Comparison of ENCODE assay signal across 8 cellular contexts in genomic region chr16:57141822-57142631, GRCh38. TPM values are rescaled to one million over a fixed set of nuclear protein-coding genes. Genes with fewer than 3 reads are reported as not detected.
DNase-seq lines count a peak whose midpoint lies in the region; ATAC-seq, FAIRE-seq and TF ChIP-seq lines count a peak whose summit lies in the region.
"Had no signal": no experiment of that assay in that cellular context is flagged by ENCODE, and none has a peak within 500 bp of the region (broad histone marks: within the 10 kb centered on the region; RNA-seq: fewer than 3 reads in every experiment).

No MANE protein-coding gene starts in this region.

- H3K36me3 Mint-ChIP-seq in astrocyte (ENCODE audit: low read depth, unreplicated experiment) = peaks cover 10% of the 10 kb centered on the region
- H3K36me3 Mint-ChIP-seq in stimulated activated effector memory CD8-positive, alpha-beta T cell treated with anti-CD3 and anti-CD28 coated beads, Interleukin-12 subunit alpha, Interleukin-12 subunit beta, amount 100 ng/mL, for 72 hours = no peaks in the 10 kb centered on the region

- H3K9me3 ChIP-seq in KOPT-K1 (ENCODE audit: insufficient read depth, low read length, poor library complexity, severe bottlenecking) (no peaks in the 10 kb centered on the region), astrocyte (ENCODE audit: insufficient read depth, low read depth, low read length) (no peaks in the 10 kb centered on the region)

- peaks cover 8% of the 10 kb centered on the region for H3K27me3 Mint-ChIP-seq in astrocyte (ENCODE audit: low read depth, unreplicated experiment)

- peaks cover under 1% of the 10 kb centered on the region for H4K20me1 ChIP-seq in astrocyte (ENCODE audit: insufficient read depth, low read length)

- H3K4me3 ChIP-seq in astrocyte (ENCODE audit: insufficient read depth, low read depth, low read length) = no peak overlapping the region

- H3K9me3 Mint-ChIP-seq in astrocyte (ENCODE audit: unreplicated experiment) = no peaks in the 10 kb centered on the region
- H3K9me3 Mint-ChIP-seq in stimulated activated effector memory CD8-positive, alpha-beta T cell treated with anti-CD3 and anti-CD28 coated beads, Interleukin-12 subunit alpha, Interleukin-12 subunit beta, amount 100 ng/mL, for 72 hours = no peaks in the 10 kb centered on the region

- H3K27ac ChIP-seq in KOPT-K1 (ENCODE audit: low read depth, low read length, poor library complexity, severe bottlenecking) = peak overlapping the region; percentile 79
- H3K27ac ChIP-seq in astrocyte (ENCODE audit: low read depth, low read length) = no peak overlapping the region

- H3K27me3 ChIP-seq in astrocyte (ENCODE audit: insufficient read depth, low read length) = no peaks in the 10 kb centered on the region

- H3K36me3 ChIP-seq in KOPT-K1 (ENCODE audit: insufficient read depth, low read length) = no peaks in the 10 kb centered on the region
- no peaks in the 10 kb centered on the region for H3K36me3 ChIP-seq in astrocyte (ENCODE audit: insufficient read depth, low read length)

- H3K9ac ChIP-seq in astrocyte (ENCODE audit: low read length) = no peak overlapping the region

- FAIRE-seq in GM19239 (lab: Jason Lieb, UNC) = peak; percentile 64
- no peak for FAIRE-seq in astrocyte (lab: Jason Lieb, UNC)

- no peak overlapping the region for H2AFZ ChIP-seq in astrocyte (ENCODE audit: low read depth, low read length)

- no peaks in the 10 kb centered on the region for H3K79me2 ChIP-seq in astrocyte (ENCODE audit: insufficient read depth, low read length)

- TF ChIP-seq CTCF in astrocyte (IDR thresholded peaks at IDR 0.05; ENCODE audit: insufficient read depth, low read depth, low read length) = no peak

- H3K4me1 Mint-ChIP-seq in astrocyte (ENCODE audit: low read depth, unreplicated experiment) = peaks cover 8% of the 10 kb centered on the region
- H3K4me1 Mint-ChIP-seq in stimulated activated effector memory CD8-positive, alpha-beta T cell treated with anti-CD3 and anti-CD28 coated beads, Interleukin-12 subunit alpha, Interleukin-12 subunit beta, amount 100 ng/mL, for 72 hours = peaks cover 50% of the 10 kb centered on the region

- DNase-seq in GM19239 (ENCODE audit: insufficient read length, low spot score) (no peak), astrocyte (ENCODE audit: low read depth) (no peak), C1 segment of cervical spinal cord (lab: John Stamatoyannopoulos, UW) (no peak), cortex of kidney (lab: John Stamatoyannopoulos, UW) (no peak), T1000 (lab: John Stamatoyannopoulos, UW) (no peak)
- DNase-seq in stimulated activated effector memory CD8-positive, alpha-beta T cell treated with anti-CD3 and anti-CD28 coated beads, Interleukin-12 subunit alpha, Interleukin-12 subunit beta, amount 100 ng/mL, for 72 hours (ENCODE audit: low spot score in 2 of 2) = no peak
- DNase-seq: IMR-90 had no signal

- H3K4me2 ChIP-seq in astrocyte (ENCODE audit: low read length) = no peak overlapping the region

- H3K27ac Mint-ChIP-seq in astrocyte (ENCODE audit: unreplicated experiment) = peak overlapping the region; percentile 80
- H3K27ac Mint-ChIP-seq in stimulated activated effector memory CD8-positive, alpha-beta T cell treated with anti-CD3 and anti-CD28 coated beads, Interleukin-12 subunit alpha, Interleukin-12 subunit beta, amount 100 ng/mL, for 72 hours = peak overlapping the region; percentile 57

- ATAC-seq in stimulated activated effector memory CD8-positive, alpha-beta T cell treated with anti-CD3 and anti-CD28 coated beads, Interleukin-12 subunit alpha, Interleukin-12 subunit beta, amount 100 ng/mL, for 72 hours = peak; percentile 63

- peaks cover under 1% of the 10 kb centered on the region for H3K4me1 ChIP-seq in astrocyte (ENCODE audit: insufficient read depth, low read length)

- H3K4me3 Mint-ChIP-seq in astrocyte (ENCODE audit: unreplicated experiment) = no peak overlapping the region
- H3K4me3 Mint-ChIP-seq in stimulated activated effector memory CD8-positive, alpha-beta T cell treated with anti-CD3 and anti-CD28 coated beads, Interleukin-12 subunit alpha, Interleukin-12 subunit beta, amount 100 ng/mL, for 72 hours = no peak overlapping the region

RNA-seq across cellular contexts. Expression of gene PSME3IP1, which starts 43.8 kb away (rescaled TPM):
- total RNA-seq in astrocyte = 71.9 and 78.8 TPM in 2 replicates

RNA-seq across cellular contexts. Expression of gene RSPRY1, which starts 44.1 kb away (rescaled TPM):
- total RNA-seq in astrocyte = 76.8 TPM in 2 replicates

RNA-seq across cellular contexts. Expression of gene CPNE2, which starts 49.6 kb away (rescaled TPM):
- total RNA-seq in astrocyte = 17.0 and 19.3 TPM in 2 replicates
